ENCODE assay signal across 13 cellular contexts in genomic region chr15:31974154-31974794, GRCh38. TPM values are rescaled to one million over a fixed set of nuclear protein-coding genes. Genes with fewer than 3 reads are reported as not detected.
A peak's percentile ranks its signal among the peaks of the same experiment; 100 is the strongest.
DNase-seq lines count a peak whose midpoint lies in the region; ATAC-seq and TF ChIP-seq lines count a peak whose summit lies in the region.
"Had no signal": no experiment of that assay in that cellular context is flagged by ENCODE, and none has a peak within 500 bp of the region (broad histone marks: within the 10 kb centered on the region; RNA-seq: fewer than 3 reads in every experiment).

No MANE protein-coding gene starts in this region.

- peak; percentile 40 for DNase-seq in NCI-H82 (lab: John Stamatoyannopoulos, UW)
- DNase-seq in NCI-H82 treated with DMSO at 0.1 percent for 48 hours (lab: John Stamatoyannopoulos, UW; ENCODE audit: unreplicated experiment), result no peak
- DNase-seq in SK-N-DZ (ENCODE audit: low spot score), result peak; percentile 37
- DNase-seq in endodermal cell, result peak; percentile 61
- peak; percentile 92 to 96 for DNase-seq in thyroid gland
- no peak for DNase-seq in MG63
- DNase-seq in transverse colon, result no peak
- no peak for DNase-seq in naive thymus-derived CD8-positive, alpha-beta T cell

- H3K27me3 Mint-ChIP-seq in endodermal cell (ENCODE audit: insufficient read depth), result peaks cover 30% of the 10 kb centered on the region
- peaks cover 19 to 58% (median 44%) of the 10 kb centered on the region in 5 donors for H3K27me3 Mint-ChIP-seq in naive thymus-derived CD8-positive, alpha-beta T cell

- H3K9me3 Mint-ChIP-seq in endodermal cell, result no peaks in the 10 kb centered on the region
- no peaks in the 10 kb centered on the region for H3K9me3 Mint-ChIP-seq in naive thymus-derived CD8-positive, alpha-beta T cell
- H3K9me3 Mint-ChIP-seq: CD8-positive, alpha-beta memory T cell; H9 had no signal

- TF ChIP-seq POLR2A in thyroid gland (IDR thresholded peaks at IDR 0.05) (no peak), transverse colon (IDR thresholded peaks at IDR 0.05) (no peak)

- intact Hi-C loops in thyroid gland (cut with DNase I), result no loop called here
- intact Hi-C loops in transverse colon (cut with DNase I; ENCODE audit: low total_unique reads), result no loop called here

- TF ChIP-seq CTCF in endodermal cell (conservative IDR thresholded peaks at IDR 0.05), result no peak
- TF ChIP-seq CTCF in thyroid gland (IDR thresholded peaks at IDR 0.05), result peak in 3 of 6 experiments; percentile 29 to 42 (median 40)
- no peak for TF ChIP-seq CTCF in transverse colon (IDR thresholded peaks at IDR 0.05)

- no peak overlapping the region for H3K27ac Mint-ChIP-seq in endodermal cell
- no peak overlapping the region for H3K27ac Mint-ChIP-seq in naive thymus-derived CD8-positive, alpha-beta T cell
- H3K27ac Mint-ChIP-seq: H9 had no signal

- peaks cover 9% of the 10 kb centered on the region for H3K27me3 ChIP-seq in endodermal cell (ENCODE audit: control insufficient read depth, insufficient read depth, low read length, poor library complexity, severe bottlenecking)
- H3K27me3 ChIP-seq in thyroid gland, result no peaks in the 10 kb centered on the region
- no peaks in the 10 kb centered on the region for H3K27me3 ChIP-seq in MG63
- peaks cover 4% of the 10 kb centered on the region for H3K27me3 ChIP-seq in transverse colon
- H3K27me3 ChIP-seq: BLaER1 had no signal

- POLR2A ChIA-PET in naive thymus-derived CD8-positive, alpha-beta T cell (lab: Charles Lee), result no interaction called here

- no peak for ATAC-seq in naive thymus-derived CD8-positive, alpha-beta T cell

- H3K27ac ChIP-seq in endodermal cell (ENCODE audit: low read depth, low read length) (no peak overlapping the region), thyroid gland (peak overlapping the region in 2 of 3 donors; percentile 21 to 57), transverse colon (no peak overlapping the region)
- H3K27ac ChIP-seq: 22Rv1, BLaER1 had no signal

- TF ChIP-seq EP300 in transverse colon (IDR thresholded peaks at IDR 0.05; ENCODE audit: low read depth), result no peak

- no peak overlapping the region for H3K4me3 Mint-ChIP-seq in endodermal cell
- peak overlapping the region in 1 of 10 donors; percentile 59 for H3K4me3 Mint-ChIP-seq in naive thymus-derived CD8-positive, alpha-beta T cell

- WGBS in endodermal cell (ENCODE audit: insufficient coverage in 1 of 2, insufficient read length in 1 of 2), 2 experiments, result 69 to 100% methylated on average over 2 to 5 of the region's 6 CpGs
- 18 to 21% methylated on average over 3 to 5 of the region's 6 CpGs for WGBS in thyroid gland, 2 donors
- WGBS in transverse colon (ENCODE audit: low coverage in 1 of 2), 2 donors, result 71% methylated on average over 5 of the region's 6 CpGs; no CpG with 5 or more reads in 1 of the 2 donors

- in situ Hi-C loops in transverse colon (cut with MboI; ENCODE audit: low pct_ligation_motif_present in 1 of 4, low pct_unique_long_range_greater_than_20kb in 1 of 4, low sequenced_read_pairs in 3 of 4), result no loop called here

- no peak overlapping the region for H3K9ac ChIP-seq in endodermal cell (ENCODE audit: extremely low read depth, low read length, poor library complexity, severe bottlenecking)
- H3K9ac ChIP-seq: BLaER1 had no signal

- H3K9me3 ChIP-seq in endodermal cell (ENCODE audit: control insufficient read depth, low read length) (no peaks in the 10 kb centered on the region), thyroid gland (no peaks in the 10 kb centered on the region), MG63 (no peaks in the 10 kb centered on the region), transverse colon (no peaks in the 10 kb centered on the region)
- H3K9me3 ChIP-seq: BLaER1, Caco-2 had no signal

- H3K4me3 ChIP-seq in endodermal cell (ENCODE audit: low read length) (no peak overlapping the region), thyroid gland (replicated peaks in 1 of 3) (no peak overlapping the region), MG63 (no peak overlapping the region), transverse colon (no peak overlapping the region)
- H3K4me3 ChIP-seq: BLaER1 had no signal

- H3K4me1 Mint-ChIP-seq in endodermal cell, result peaks cover 16% of the 10 kb centered on the region
- peaks cover 0 to 13% (median 11%) of the 10 kb centered on the region in 4 donors for H3K4me1 Mint-ChIP-seq in naive thymus-derived CD8-positive, alpha-beta T cell

- H3K36me3 Mint-ChIP-seq in endodermal cell (ENCODE audit: low read depth), result no peaks in the 10 kb centered on the region
- H3K36me3 Mint-ChIP-seq in naive thymus-derived CD8-positive, alpha-beta T cell, result no peaks in the 10 kb centered on the region
- H3K36me3 Mint-ChIP-seq: CD8-positive, alpha-beta memory T cell had no signal

- H3K4me1 ChIP-seq in endodermal cell (ENCODE audit: control insufficient read depth, insufficient read depth, low read length) (no peaks in the 10 kb centered on the region), thyroid gland (peaks cover 19 to 28% of the 10 kb centered on the region in 2 donors), transverse colon (peaks cover 0 to 24% (median 9%) of the 10 kb centered on the region in 4 donors)
- H3K4me1 ChIP-seq: Caco-2 had no signal

- H3K36me3 ChIP-seq in endodermal cell (ENCODE audit: control insufficient read depth, insufficient read depth, low read length) (no peaks in the 10 kb centered on the region), thyroid gland (no peaks in the 10 kb centered on the region), MG63 (no peaks in the 10 kb centered on the region), transverse colon (no peaks in the 10 kb centered on the region)
- H3K36me3 ChIP-seq: BLaER1 had no signal

RNA-seq across cellular contexts. Expression of gene CHRNA7, which starts 56.0 kb away (rescaled TPM):
- 32.2 and 38.3 TPM in 2 replicates for polyA plus RNA-seq in SK-N-DZ (2014; cell fraction: cytosol; rRNA removed)
- 25.8 and 34.9 TPM in 2 replicates for polyA plus RNA-seq in SK-N-DZ (2014; cell fraction: nucleus; rRNA removed)
- total RNA-seq in endodermal cell, result 1 to 10 TPM; 7.5 to 8.0 TPM
- 4.5 TPM for polyA plus RNA-seq in endodermal cell (2013, experiment 1 of 2)
- 5.4 TPM for polyA plus RNA-seq in endodermal cell (2013, experiment 2 of 2)
- 10 to 100 TPM; 10.2 to 12.6 (median 12.0) TPM for total RNA-seq in thyroid gland
- 0.20 TPM in 1 of 2 replicates, not detected in the other for total RNA-seq in MG63 (2014; rRNA removed; shearing (Covaris generic); ENCODE audit: low replicate concordance)
- total RNA-seq in transverse colon, result 10 to 100 TPM in 1 of 4 donors, 1 to 10 TPM in 2, under 1 TPM in 1; 0.20 to 10.2 (median 4.2) TPM
- total RNA-seq in naive thymus-derived CD8-positive, alpha-beta T cell, result not detected
- under 1 TPM in 1 of 3 donors, not detected in 2; 0.22 TPM for polyA plus RNA-seq in naive thymus-derived CD8-positive, alpha-beta T cell
- total RNA-seq: CD8-positive, alpha-beta memory T cell had no signal
- polyA plus RNA-seq: CD8-positive, alpha-beta memory T cell had no signal

Comparison
In these comparisons a context has a peak if more than half of its experiments do, and no peak if none do; other contexts are left out.
1. DNase-seq: peak in NCI-H82 (single experiment), SK-N-DZ (single experiment), endodermal cell (single experiment) and thyroid gland (2 of 2); none in NCI-H82 treated with DMSO at 0.1 percent for 48 hours (single experiment), MG63 (single experiment), transverse colon (single experiment) and naive thymus-derived CD8-positive, alpha-beta T cell (0 of 10).
2. H3K27ac ChIP-seq: peak in thyroid gland (2 of 3); none in endodermal cell (single experiment) and transverse colon (0 of 4).